ENCODE assay signal across 9 cellular contexts in genomic region chr4:88382621-88383020, GRCh38. TPM values are rescaled to one million over a fixed set of nuclear protein-coding genes. Genes with fewer than 3 reads are reported as not detected.
DNase-seq lines count a peak whose midpoint lies in the region; ATAC-seq and TF ChIP-seq lines count a peak whose summit lies in the region.
"Had no signal": no experiment of that assay in that cellular context is flagged by ENCODE, and none has a peak within 500 bp of the region (broad histone marks: within the 10 kb centered on the region; RNA-seq: fewer than 3 reads in every experiment).

No MANE protein-coding gene starts in this region.

- no peaks in the 10 kb centered on the region for H3K9me3 ChIP-seq in body of pancreas
- H3K9me3 ChIP-seq in SK-N-SH = no peaks in the 10 kb centered on the region

- no peak overlapping the region for H2AFZ ChIP-seq in SK-N-SH (ENCODE audit: low read depth)

- 0 to 5% methylated on average over 1 of the region's 1 CpG for WGBS in body of pancreas, 2 donors
- WGBS in SK-N-SH (ENCODE audit: low lambda C conversion rate) = 57% methylated on average over 1 of the region's 1 CpG

- TF ChIP-seq CTCF in body of pancreas (IDR thresholded peaks at IDR 0.05) = no peak
- no peak for TF ChIP-seq CTCF in SK-N-SH (IDR thresholded peaks at IDR 0.05)

- H3K4me3 ChIP-seq in body of pancreas (no peak overlapping the region), SK-N-SH (ENCODE audit: low read depth in 2 of 2, low read length in 1 of 2) (no peak overlapping the region)

- POLR2A ChIA-PET in SK-N-SH (lab: Yijun Ruan, JAX) = no interaction called here

- H3K27ac ChIP-seq in body of pancreas (peak overlapping the region in 2 of 4 donors; percentile 10 to 31), SK-N-SH (ENCODE audit: low read depth in 2 of 2, low read length in 1 of 2) (no peak overlapping the region)

- H4K20me1 ChIP-seq in SK-N-SH (ENCODE audit: insufficient read depth) = no peaks in the 10 kb centered on the region

- H3K4me1 ChIP-seq in body of pancreas (no peaks in the 10 kb centered on the region), SK-N-SH (ENCODE audit: control insufficient read depth in 1 of 2, insufficient read depth in 2 of 2, low read depth in 1 of 2, low read length in 1 of 2) (no peaks in the 10 kb centered on the region)

- no peak for TF ChIP-seq POLR2A in body of pancreas (IDR thresholded peaks at IDR 0.05)

- H3K27me3 ChIP-seq in body of pancreas (no peaks in the 10 kb centered on the region), SK-N-SH (ENCODE audit: insufficient read depth) (no peaks in the 10 kb centered on the region)

- intact Hi-C loops in body of pancreas (cut with DNase I) = no loop called here

- no peaks in the 10 kb centered on the region for H3F3A ChIP-seq in SK-N-SH (replicated peaks; ENCODE audit: insufficient read depth)

- TF ChIP-seq EP300 in SK-N-SH (IDR thresholded peaks at IDR 0.05; ENCODE audit: borderline replicate concordance in 1 of 2, low read depth in 1 of 2, low read length in 1 of 2) = no peak

- CTCF ChIA-PET in SK-N-SH (lab: Yijun Ruan, JAX) = no interaction called here

- H3K9me2 ChIP-seq in SK-N-SH = no peaks in the 10 kb centered on the region

- ATAC-seq in GM21390 (IDR thresholded peaks at IDR 0.05; ENCODE audit: unreplicated experiment) (peak; percentile 41), body of pancreas (peak; percentile 37), GM18519 (IDR thresholded peaks at IDR 0.05; ENCODE audit: low FRiP score, unreplicated experiment) (no peak)
- peak; percentile 88 for ATAC-seq in stimulated activated naive CD8-positive, alpha-beta T cell treated with anti-CD3 and anti-CD28 coated beads, Interleukin-15, Interleukin-2, amounts not matched to agents 100 U/mL and 50 U/mL, for 24 hours

- no peak overlapping the region for H3K9ac ChIP-seq in SK-N-SH

- H3K4me2 ChIP-seq in SK-N-SH = no peak overlapping the region

- H3K79me2 ChIP-seq in SK-N-SH (ENCODE audit: insufficient read depth) = no peaks in the 10 kb centered on the region

- no peaks in the 10 kb centered on the region for H3K36me3 ChIP-seq in body of pancreas (replicated peaks in 1 of 2; ENCODE audit: insufficient read depth in 1 of 2, low read depth in 2 of 2)
- H3K36me3 ChIP-seq in SK-N-SH (replicated peaks in 1 of 2; ENCODE audit: control insufficient read depth in 1 of 2, insufficient read depth in 2 of 2, low read length in 1 of 2) = no peaks in the 10 kb centered on the region

- DNase-seq in T-helper 1 cell (peak in 4 of 5 donors; percentile 29 to 83 (median 38)), body of pancreas (peak in 1 of 4 donors; percentile 20), NCI-H2107 treated with DMSO at 0.1 percent for 48 hours (lab: John Stamatoyannopoulos, UW; ENCODE audit: unreplicated experiment) (no peak), SK-N-SH (no peak), HuH-7.5 (ENCODE audit: low spot score) (no peak)
- DNase-seq in stimulated activated naive CD8-positive, alpha-beta T cell treated with anti-CD3 and anti-CD28 coated beads, Interleukin-15, Interleukin-2, amounts not matched to agents 100 U/mL and 50 U/mL, for 24 hours = peak; percentile 49
- DNase-seq: head of caudate nucleus had no signal

- TF ChIP-seq RAD21 in SK-N-SH (IDR thresholded peaks at IDR 0.05; ENCODE audit: low read length) = no peak

TF ChIP-seq in SK-N-SH, 30 proteins besides CTCF, POLR2A, EP300 and RAD21:
- TF ChIP-seq MXI1 (IDR thresholded peaks at IDR 0.05; ENCODE audit: low read depth, low read length) (no peak), JUND (IDR thresholded peaks at IDR 0.05) (no peak), CHD2 (IDR thresholded peaks at IDR 0.05; ENCODE audit: low read length, partially characterized antibody) (no peak), NFIC (IDR thresholded peaks at IDR 0.05; ENCODE audit: borderline replicate concordance) (no peak), SIN3A (IDR thresholded peaks at IDR 0.05; ENCODE audit: borderline replicate concordance, low read depth, low read length) (no peak), RCOR1 (IDR thresholded peaks at IDR 0.05; ENCODE audit: low read length) (no peak), FOXJ3 (CRISPR knock-in tag; IDR thresholded peaks at IDR 0.05) (no peak), SMC3 (IDR thresholded peaks at IDR 0.05; ENCODE audit: low read depth, low read length) (no peak)

RNA-seq across cellular contexts. Expression of gene HERC6, which starts 4.0 kb away (rescaled TPM):
- total RNA-seq in body of pancreas = 1 to 10 TPM; 2.3 to 8.8 TPM
- 1.6 and 1.7 TPM in 2 replicates for polyA plus RNA-seq in SK-N-SH (2012; rRNA removed)
- polyA plus RNA-seq in SK-N-SH (2012; cell fraction: cytosol; rRNA removed) = 1.1 and 1.5 TPM in 2 replicates
- polyA plus RNA-seq in SK-N-SH (2012; cell fraction: nucleus; rRNA removed) = 1.7 and 3.2 TPM in 2 replicates

Comparison
In these comparisons a context has a peak if more than half of its experiments do, and no peak if none do; other contexts are left out.
1. DNase-seq: peak in T-helper 1 cell (4 of 5) and stimulated activated naive CD8-positive, alpha-beta T cell treated with anti-CD3 and anti-CD28 coated beads, Interleukin-15, Interleukin-2, amounts not matched to agents 100 U/mL and 50 U/mL, for 24 hours (single experiment); none in NCI-H2107 treated with DMSO at 0.1 percent for 48 hours (single experiment), SK-N-SH (single experiment) and HuH-7.5 (single experiment).